Comparison of ENCODE assay signal across 14 cellular contexts in genomic region chr7:35021445-35021844, GRCh38. TPM values are rescaled to one million over a fixed set of nuclear protein-coding genes. Genes with fewer than 3 reads are reported as not detected.
DNase-seq lines count a peak whose midpoint lies in the region; ATAC-seq, FAIRE-seq and TF ChIP-seq lines count a peak whose summit lies in the region.
"Had no signal": no experiment of that assay in that cellular context is flagged by ENCODE, and none has a peak within 500 bp of the region (broad histone marks: within the 10 kb centered on the region; RNA-seq: fewer than 3 reads in every experiment).

No MANE protein-coding gene starts in this region.

- H4K20me1 ChIP-seq in H9 (ENCODE audit: control insufficient read depth, insufficient read depth, insufficient read length): no peaks in the 10 kb centered on the region
- H4K20me1 ChIP-seq in astrocyte (ENCODE audit: insufficient read depth, low read length): peaks cover 50% of the 10 kb centered on the region

- H3K36me3 Mint-ChIP-seq in H9 (ENCODE audit: insufficient read depth in 1 of 3, low read depth in 3 of 3): peaks cover 2 to 6% (median 4%) of the 10 kb centered on the region in 3 experiments; a peak in 6 of 7 replicates
- no peaks in the 10 kb centered on the region for H3K36me3 Mint-ChIP-seq in astrocyte (ENCODE audit: low read depth, unreplicated experiment)

- no peak for TF ChIP-seq POLR2A in A549 (IDR thresholded peaks at IDR 0.05; ENCODE audit: low read length)
- no peak for TF ChIP-seq POLR2A in suprapubic skin (IDR thresholded peaks at IDR 0.05)

- no peak overlapping the region for H3T11ph ChIP-seq in H9 (ENCODE audit: low read length)

- no peaks in the 10 kb centered on the region for H3K27me3 Mint-ChIP-seq in H9 (ENCODE audit: low read depth)
- no peaks in the 10 kb centered on the region for H3K27me3 Mint-ChIP-seq in astrocyte (ENCODE audit: low read depth, unreplicated experiment)
- H3K27me3 Mint-ChIP-seq: CD4-positive, alpha-beta memory T cell had no signal

- no peaks in the 10 kb centered on the region for H3K36me3 ChIP-seq in astrocyte (ENCODE audit: insufficient read depth, low read length)
- peaks cover 0 to 6% of the 10 kb centered on the region in 2 experiments for H3K36me3 ChIP-seq in mesenchymal stem cell (ENCODE audit: control insufficient read depth in 1 of 2, insufficient read depth in 2 of 2, low read depth in 1 of 2, low read length in 2 of 2)
- no peaks in the 10 kb centered on the region for H3K36me3 ChIP-seq in SJCRH30
- no peaks in the 10 kb centered on the region for H3K36me3 ChIP-seq in suprapubic skin

- TF ChIP-seq EP300 in A549 (IDR thresholded peaks at IDR 0.05) (no peak), suprapubic skin (IDR thresholded peaks at IDR 0.05) (no peak)

- H4K91ac ChIP-seq in H9 (ENCODE audit: insufficient read length, low read depth, low read length): no peak overlapping the region
- H4K91ac ChIP-seq in mesenchymal stem cell (ENCODE audit: low read length): no peak overlapping the region

- no peaks in the 10 kb centered on the region for H3K9me3 Mint-ChIP-seq in H9
- H3K9me3 Mint-ChIP-seq in astrocyte (ENCODE audit: unreplicated experiment): no peaks in the 10 kb centered on the region
- H3K9me3 Mint-ChIP-seq: CD4-positive, alpha-beta memory T cell had no signal

- H3K27ac ChIP-seq in A549: peak overlapping the region in 1 of 2 experiments; percentile 20; a peak in 2 of 6 replicates
- H3K27ac ChIP-seq in H9 (ENCODE audit: insufficient read length, low read depth, low read length): no peak overlapping the region
- no peak overlapping the region for H3K27ac ChIP-seq in astrocyte (ENCODE audit: low read depth, low read length)
- no peak overlapping the region for H3K27ac ChIP-seq in mesenchymal stem cell (ENCODE audit: low read length, poor library complexity, severe bottlenecking)
- no peak overlapping the region for H3K27ac ChIP-seq in SJCRH30
- no peak overlapping the region for H3K27ac ChIP-seq in suprapubic skin
- H3K27ac ChIP-seq: C4-2B had no signal

- CTCF ChIA-PET in A549 (lab: Yijun Ruan, JAX): no interaction called here

- no peak overlapping the region for H4K5ac ChIP-seq in H9 (ENCODE audit: insufficient read length, low read depth, low read length)

- H2BK12ac ChIP-seq in H9 (ENCODE audit: insufficient read length, low read depth, low read length) (no peak overlapping the region), mesenchymal stem cell (ENCODE audit: low read length in 2 of 2) (no peak overlapping the region)

- no peak overlapping the region for H3K23ac ChIP-seq in H9 (ENCODE audit: insufficient read length, low read depth, low read length)
- H3K23ac ChIP-seq in mesenchymal stem cell (ENCODE audit: low read length in 2 of 2): no peak overlapping the region

- H3K27me3 ChIP-seq in H9 (ENCODE audit: insufficient read depth, low read length) (no peaks in the 10 kb centered on the region), astrocyte (ENCODE audit: insufficient read depth, low read length) (no peaks in the 10 kb centered on the region), mesenchymal stem cell (ENCODE audit: control insufficient read depth in 1 of 2, insufficient read depth in 1 of 2, low read length in 2 of 2) (no peaks in the 10 kb centered on the region), SJCRH30 (no peaks in the 10 kb centered on the region), suprapubic skin (no peaks in the 10 kb centered on the region)
- H3K27me3 ChIP-seq: BE2C had no signal

- DNase-seq in A549 (ENCODE audit: low read depth in 1 of 2, low spot score in 1 of 2): no peak
- no peak for DNase-seq in H9
- no peak for DNase-seq in astrocyte (ENCODE audit: low read depth)
- DNase-seq in mesenchymal stem cell: peak; percentile 18
- no peak for DNase-seq in AML-193 (lab: John Stamatoyannopoulos, UW)
- no peak for DNase-seq in SJCRH30
- no peak for DNase-seq in suprapubic skin (ENCODE audit: low spot score in 2 of 2)
- DNase-seq: BE2C; CD4-positive, alpha-beta memory T cell; DND-41; GF-D8 had no signal

- H3K18ac ChIP-seq in H9 (ENCODE audit: insufficient read length, low read depth, low read length) (no peak overlapping the region), mesenchymal stem cell (ENCODE audit: low read depth in 1 of 2, low read length in 2 of 2) (no peak overlapping the region)

- H2BK15ac ChIP-seq in H9 (ENCODE audit: low read depth, low read length): no peak overlapping the region
- H2BK15ac ChIP-seq in mesenchymal stem cell (ENCODE audit: low read depth, poor library complexity, severe bottlenecking): no peak overlapping the region

- H3K4me3 Mint-ChIP-seq in H9 (no peak overlapping the region), astrocyte (ENCODE audit: unreplicated experiment) (no peak overlapping the region)
- H3K4me3 Mint-ChIP-seq: CD4-positive, alpha-beta memory T cell had no signal

- H3K27ac Mint-ChIP-seq in H9 (peak overlapping the region in 2 of 3 experiments; percentile 20 to 62; a peak in 2 of 7 replicates), astrocyte (ENCODE audit: unreplicated experiment) (no peak overlapping the region)
- H3K27ac Mint-ChIP-seq: CD4-positive, alpha-beta memory T cell had no signal

- ATAC-seq in A549: no peak
- no peak for ATAC-seq in HG02852 (IDR thresholded peaks at IDR 0.05; ENCODE audit: unreplicated experiment)

- H3K23me2 ChIP-seq in H9 (ENCODE audit: insufficient read length, low read depth, low read length, poor library complexity, severe bottlenecking): no peaks in the 10 kb centered on the region

- H3K4me1 ChIP-seq in A549: peaks cover 75% of the 10 kb centered on the region
- peaks cover 2% of the 10 kb centered on the region; the same call in 1 of the 2 replicates for H3K4me1 ChIP-seq in H9 (ENCODE audit: insufficient read depth, low read length)
- no peaks in the 10 kb centered on the region for H3K4me1 ChIP-seq in astrocyte (ENCODE audit: insufficient read depth, low read length)
- H3K4me1 ChIP-seq in mesenchymal stem cell (ENCODE audit: control insufficient read depth, insufficient read depth, low read depth, low read length): peaks cover 1% of the 10 kb centered on the region
- peaks cover 4% of the 10 kb centered on the region; the same call in 1 of the 2 replicates for H3K4me1 ChIP-seq in SJCRH30
- peaks cover 7% of the 10 kb centered on the region for H3K4me1 ChIP-seq in suprapubic skin

- H3K79me2 ChIP-seq in H9 (ENCODE audit: insufficient read depth, low read length): no peaks in the 10 kb centered on the region; the same call in 1 of the 2 replicates
- peaks cover 49% of the 10 kb centered on the region for H3K79me2 ChIP-seq in astrocyte (ENCODE audit: insufficient read depth, low read length)

- H3K56ac ChIP-seq in H9 (ENCODE audit: insufficient read length, low read depth, low read length): no peak overlapping the region

- H3K9me3 ChIP-seq in A549 (no peaks in the 10 kb centered on the region), H9 (ENCODE audit: control insufficient read depth, low read depth, low read length) (no peaks in the 10 kb centered on the region), astrocyte (ENCODE audit: insufficient read depth, low read depth, low read length) (no peaks in the 10 kb centered on the region), mesenchymal stem cell (ENCODE audit: control insufficient read depth, low read length) (no peaks in the 10 kb centered on the region), SJCRH30 (replicated peaks) (no peaks in the 10 kb centered on the region), suprapubic skin (no peaks in the 10 kb centered on the region)
- H3K9me3 ChIP-seq: BE2C had no signal

- H3K4me1 Mint-ChIP-seq in H9 (peaks cover 28 to 29% of the 10 kb centered on the region in 2 experiments), astrocyte (ENCODE audit: low read depth, unreplicated experiment) (peaks cover 32% of the 10 kb centered on the region)

- no peak overlapping the region for H2AFZ ChIP-seq in H9 (ENCODE audit: low read length)
- no peak overlapping the region for H2AFZ ChIP-seq in astrocyte (ENCODE audit: low read depth, low read length)
- H2AFZ ChIP-seq in mesenchymal stem cell (ENCODE audit: low read depth, low read length): no peak overlapping the region

- no peak overlapping the region for H2BK120ac ChIP-seq in H9 (ENCODE audit: low read depth, low read length, poor library complexity, severe bottlenecking)
- H2BK120ac ChIP-seq in mesenchymal stem cell (ENCODE audit: low read depth, low read length): no peak overlapping the region

- H2AK5ac ChIP-seq in H9 (ENCODE audit: insufficient read length, low read length): no peak overlapping the region
- no peak overlapping the region for H2AK5ac ChIP-seq in mesenchymal stem cell (ENCODE audit: low read length, severe bottlenecking)

- H3K9ac ChIP-seq in H9 (ENCODE audit: extremely low read depth, insufficient read length, low read length): no peak overlapping the region
- H3K9ac ChIP-seq in astrocyte (ENCODE audit: low read length): no peak overlapping the region
- no peak overlapping the region for H3K9ac ChIP-seq in mesenchymal stem cell (ENCODE audit: low read length)

- no peak for TF ChIP-seq RAD21 in A549 (conservative IDR thresholded peaks at IDR 0.05 in 1 of 2, IDR thresholded peaks at IDR 0.05 in 1 of 2)

- no peak overlapping the region for H3K14ac ChIP-seq in H9 (ENCODE audit: insufficient read depth, low read length)
- H3K14ac ChIP-seq in mesenchymal stem cell (ENCODE audit: low read length in 2 of 2): no peak overlapping the region

- TF ChIP-seq CTCF in A549 (IDR thresholded peaks at IDR 0.05): no peak
- no peak for TF ChIP-seq CTCF in H9 (conservative IDR thresholded peaks at IDR 0.05)
- no peak for TF ChIP-seq CTCF in astrocyte (IDR thresholded peaks at IDR 0.05; ENCODE audit: insufficient read depth, low read depth, low read length)
- no peak for TF ChIP-seq CTCF in suprapubic skin (IDR thresholded peaks at IDR 0.05)

- H4K8ac ChIP-seq in H9 (replicated peaks; ENCODE audit: insufficient read length, low read depth, low read length) (no peak overlapping the region), mesenchymal stem cell (ENCODE audit: low read length) (no peak overlapping the region)

- H2BK5ac ChIP-seq in H9 (ENCODE audit: insufficient read length, low read length) (no peak overlapping the region), mesenchymal stem cell (ENCODE audit: low read depth, low read length, poor library complexity, severe bottlenecking) (no peak overlapping the region)

- H3K4me3 ChIP-seq in A549 (no peak overlapping the region), astrocyte (ENCODE audit: insufficient read depth, low read depth, low read length) (no peak overlapping the region), mesenchymal stem cell (ENCODE audit: insufficient read depth in 1 of 2, low read depth in 1 of 2, low read length in 2 of 2) (no peak overlapping the region), SJCRH30 (no peak overlapping the region), suprapubic skin (no peak overlapping the region)

- POLR2A ChIA-PET in A549 (lab: Yijun Ruan, JAX): no interaction called here

- FAIRE-seq in A549 (lab: Jason Lieb, UNC): no peak
- peak; percentile 5 for FAIRE-seq in astrocyte (lab: Jason Lieb, UNC)
- FAIRE-seq: H54 had no signal

- H3K79me1 ChIP-seq in H9 (ENCODE audit: insufficient read depth, low read depth, low read length, poor library complexity, severe bottlenecking) (no peaks in the 10 kb centered on the region), mesenchymal stem cell (replicated peaks; ENCODE audit: low read length, poor library complexity, severe bottlenecking) (peaks cover 13% of the 10 kb centered on the region)

- H2BK20ac ChIP-seq in H9 (ENCODE audit: low read depth, low read length, poor library complexity, severe bottlenecking): no peak overlapping the region

- 0 out of 3 replicates have a peak overlapping the region, but pooled peaks have one; percentile 13 for H3K4me2 ChIP-seq in A549
- no peak overlapping the region for H3K4me2 ChIP-seq in H9 (ENCODE audit: insufficient read depth, insufficient read length, low read length)
- no peak overlapping the region for H3K4me2 ChIP-seq in astrocyte (ENCODE audit: low read length)
- H3K4me2 ChIP-seq in mesenchymal stem cell (ENCODE audit: low read length, poor library complexity, severe bottlenecking): no peak overlapping the region

- H3K4ac ChIP-seq in H9 (ENCODE audit: low read depth, low read length) (no peak overlapping the region), mesenchymal stem cell (ENCODE audit: low read depth in 1 of 2, low read length in 2 of 2) (no peak overlapping the region)

RNA-seq across cellular contexts. Expression of gene DPY19L1, which starts 15.8 kb away (rescaled TPM):
- polyA plus RNA-seq in A549 (2011; rRNA removed): 129 and 145 TPM in 2 replicates
- polyA plus RNA-seq in A549 (2012; cell fraction: cytosol; rRNA removed): 17.3 and 20.8 TPM in 2 replicates
- polyA plus RNA-seq in A549 (2012; cell fraction: nucleus; rRNA removed): 14.4 and 21.9 TPM in 2 replicates
- polyA plus RNA-seq in A549 (2017; fragmentation: RNase III; extraction: RNeasy Plus Mini Kit Qiagen cat#74134 plus additional on column Dnase treatment): 47.5 to 53.6 TPM (median 52.0 TPM) in 3 replicates
- 50.2 and 51.8 TPM in 2 replicates for polyA minus RNA-seq in A549 (2011; rRNA and poly(A)+ RNA removed)
- 14.3 and 14.9 TPM in 2 replicates for total RNA-seq in H9 (2021)
- total RNA-seq in astrocyte: 46.4 and 69.2 TPM in 2 replicates
- polyA plus RNA-seq in mesenchymal stem cell (2013, experiment 1 of 2): 24.3 TPM
- polyA plus RNA-seq in mesenchymal stem cell (2013, experiment 2 of 2): 25.9 TPM
- total RNA-seq in SJCRH30 (2014; rRNA removed; shearing (Covaris generic)): 45.8 and 46.2 TPM in 2 replicates
- total RNA-seq in suprapubic skin: 10 to 100 TPM in 3 of 4 donors, 1 to 10 TPM in 1; 8.1 to 13.4 (median 10.9) TPM
